In genomic region chr20:37804584-37805566, GRCh38 we compare ENCODE assay signal across 9 cellular contexts.
A peak's percentile ranks its signal among the peaks of the same experiment; 100 is the strongest.
DNase-seq lines count a peak whose midpoint lies in the region; ATAC-seq and TF ChIP-seq lines count a peak whose summit lies in the region.
"Had no signal": no experiment of that assay in that cellular context is flagged by ENCODE, and none has a peak within 500 bp of the region (broad histone marks: within the 10 kb centered on the region; RNA-seq: fewer than 3 reads in every experiment).

No MANE protein-coding gene starts in this region.

- H3K27me3 Mint-ChIP-seq in activated CD4-positive, alpha-beta T cell treated with anti-CD3 and anti-CD28 coated beads, Interleukin-2, amount 10 ng/mL, durations not matched to agents 7 days and 5 days, result no peaks in the 10 kb centered on the region
- H3K27me3 Mint-ChIP-seq in activated B cell treated with CpG ODN at 0.5 μM for 24 hours (no peaks in the 10 kb centered on the region), Calu3 (ENCODE audit: unreplicated experiment) (no peaks in the 10 kb centered on the region)
- H3K27me3 Mint-ChIP-seq in activated CD4-positive, alpha-beta memory T cell treated with anti-CD3 and anti-CD28 coated beads, Interleukin-2, amount 10 ng/mL, durations not matched to agents 7 days and 5 days, result no peaks in the 10 kb centered on the region

- POLR2A ChIA-PET in activated CD4-positive, alpha-beta T cell treated with anti-CD3 and anti-CD28 coated beads, Interleukin-2, amount 10 ng/mL, durations not matched to agents 7 days and 5 days (lab: Charles Lee), result interaction anchor here (0.7 kb wide), 1 partner anchor 27 kb away, joined by 7 read pairs; no protein-coding TSS in a partner anchor
- POLR2A ChIA-PET in activated B cell treated with CpG ODN at 0.5 μM for 24 hours (lab: Charles Lee), result interaction anchor here (0.6 to 2.1 kb wide), 16 partner anchors 9 to 1149 kb away, joined by 3 to 14 read pairs (median 5); partner anchors contain the start of genes CTNNBL1, MROH8, RPN2 and RPRD1B
- POLR2A ChIA-PET in activated CD4-positive, alpha-beta memory T cell treated with anti-CD3 and anti-CD28 coated beads, Interleukin-2, amount 10 ng/mL, durations not matched to agents 7 days and 5 days (lab: Charles Lee), result no interaction called here

- ATAC-seq in HG03108 (IDR thresholded peaks at IDR 0.05; ENCODE audit: unreplicated experiment) (peak; percentile 81), activated B cell treated with CpG ODN at 0.5 μM for 24 hours (ENCODE audit: low read depth) (peak; percentile 81)

- BruUV-seq in Calu3 (replicated peaks; lab: Mats Ljungman, UMichigan), result no TSS peak

- H3K27ac Mint-ChIP-seq in activated CD4-positive, alpha-beta T cell treated with anti-CD3 and anti-CD28 coated beads, Interleukin-2, amount 10 ng/mL, durations not matched to agents 7 days and 5 days, result peak overlapping the region; percentile 16
- peak overlapping the region; percentile 97 for H3K27ac Mint-ChIP-seq in activated B cell treated with CpG ODN at 0.5 μM for 24 hours
- no peak overlapping the region for H3K27ac Mint-ChIP-seq in activated CD4-positive, alpha-beta memory T cell treated with anti-CD3 and anti-CD28 coated beads, Interleukin-2, amount 10 ng/mL, durations not matched to agents 7 days and 5 days
- H3K27ac Mint-ChIP-seq in Calu3 (ENCODE audit: unreplicated experiment), result no peak overlapping the region

- DNase-seq in activated CD4-positive, alpha-beta T cell treated with anti-CD3 and anti-CD28 coated beads, Interleukin-2, amount 10 ng/mL, durations not matched to agents 7 days and 5 days, result peak; percentile 9
- DNase-seq in activated CD4-positive, alpha-beta T cell treated with anti-CD3 and anti-CD28 coated beads for 48 hours, result no peak
- DNase-seq in activated B cell treated with CpG ODN at 0.5 μM for 24 hours (peak; percentile 56), substantia nigra (lab: John Stamatoyannopoulos, UW) (peak in 41 of 49 donors; percentile 14 to 77 (median 47)), NCI-H1694 treated with DMSO at 0.1 percent for 48 hours (lab: John Stamatoyannopoulos, UW) (no peak), Calu3 (no peak)
- no peak for DNase-seq in activated CD4-positive, alpha-beta memory T cell treated with anti-CD3 and anti-CD28 coated beads, Interleukin-2, amount 10 ng/mL, durations not matched to agents 7 days and 5 days

- CTCF ChIA-PET in activated CD4-positive, alpha-beta T cell treated with anti-CD3 and anti-CD28 coated beads, Interleukin-2, amount 10 ng/mL, durations not matched to agents 7 days and 5 days (lab: Charles Lee), result interaction anchor here (0.6 kb wide), 1 partner anchor 502 kb away, joined by 4 read pairs; no protein-coding TSS in a partner anchor
- CTCF ChIA-PET in activated B cell treated with CpG ODN at 0.5 μM for 24 hours (lab: Charles Lee) (interaction anchor here (1.1 to 1.3 kb wide), 3 partner anchors 26 to 188 kb away, joined by 3 to 4 read pairs (median 4); no protein-coding TSS in a partner anchor), Calu3 (lab: Charles Lee) (interaction anchor here (0.6 kb wide), 1 partner anchor 534 kb away, joined by 5 read pairs; no protein-coding TSS in a partner anchor)
- CTCF ChIA-PET in activated CD4-positive, alpha-beta memory T cell treated with anti-CD3 and anti-CD28 coated beads, Interleukin-2, amount 10 ng/mL, durations not matched to agents 7 days and 5 days (lab: Charles Lee), result no interaction called here

- intact Hi-C loops in activated B cell treated with CpG ODN at 0.5 μM for 24 hours (cut with micrococcal nuclease) (loop anchor here (1.0 to 10.0 kb wide), 5 partner anchors 16 to 277 kb away; no protein-coding TSS in a partner anchor), Calu3 (cut with micrococcal nuclease; ENCODE audit: unreplicated experiment) (no loop called here)

- peaks cover 13% of the 10 kb centered on the region for H3K36me3 Mint-ChIP-seq in activated CD4-positive, alpha-beta T cell treated with anti-CD3 and anti-CD28 coated beads, Interleukin-2, amount 10 ng/mL, durations not matched to agents 7 days and 5 days (ENCODE audit: low read depth)
- peaks cover 33% of the 10 kb centered on the region for H3K36me3 Mint-ChIP-seq in activated B cell treated with CpG ODN at 0.5 μM for 24 hours (ENCODE audit: low read depth)
- peaks cover 21% of the 10 kb centered on the region for H3K36me3 Mint-ChIP-seq in activated CD4-positive, alpha-beta memory T cell treated with anti-CD3 and anti-CD28 coated beads, Interleukin-2, amount 10 ng/mL, durations not matched to agents 7 days and 5 days (ENCODE audit: low read depth)
- H3K36me3 Mint-ChIP-seq in Calu3 (ENCODE audit: insufficient read depth, unreplicated experiment), result peaks cover 6% of the 10 kb centered on the region

- no peak overlapping the region for H3K4me3 Mint-ChIP-seq in activated CD4-positive, alpha-beta T cell treated with anti-CD3 and anti-CD28 coated beads, Interleukin-2, amount 10 ng/mL, durations not matched to agents 7 days and 5 days
- H3K4me3 Mint-ChIP-seq in activated B cell treated with CpG ODN at 0.5 μM for 24 hours (peak overlapping the region; percentile 79), Calu3 (ENCODE audit: low read depth, unreplicated experiment) (no peak overlapping the region)
- no peak overlapping the region for H3K4me3 Mint-ChIP-seq in activated CD4-positive, alpha-beta memory T cell treated with anti-CD3 and anti-CD28 coated beads, Interleukin-2, amount 10 ng/mL, durations not matched to agents 7 days and 5 days

- peak overlapping the region; percentile 43 for H3K27ac ChIP-seq in substantia nigra (ENCODE audit: low read depth, low read length, poor library complexity, severe bottlenecking)
- H3K27ac ChIP-seq: SK-N-MC had no signal

- no peaks in the 10 kb centered on the region for H3K9me3 Mint-ChIP-seq in activated CD4-positive, alpha-beta T cell treated with anti-CD3 and anti-CD28 coated beads, Interleukin-2, amount 10 ng/mL, durations not matched to agents 7 days and 5 days
- no peaks in the 10 kb centered on the region for H3K9me3 Mint-ChIP-seq in activated B cell treated with CpG ODN at 0.5 μM for 24 hours
- H3K9me3 Mint-ChIP-seq in activated CD4-positive, alpha-beta memory T cell treated with anti-CD3 and anti-CD28 coated beads, Interleukin-2, amount 10 ng/mL, durations not matched to agents 7 days and 5 days, result no peaks in the 10 kb centered on the region
- no peaks in the 10 kb centered on the region for H3K9me3 Mint-ChIP-seq in Calu3 (ENCODE audit: low read depth, unreplicated experiment)

- peaks cover 9% of the 10 kb centered on the region for H3K4me1 Mint-ChIP-seq in activated CD4-positive, alpha-beta T cell treated with anti-CD3 and anti-CD28 coated beads, Interleukin-2, amount 10 ng/mL, durations not matched to agents 7 days and 5 days
- H3K4me1 Mint-ChIP-seq in activated B cell treated with CpG ODN at 0.5 μM for 24 hours (peaks cover 1% of the 10 kb centered on the region), Calu3 (ENCODE audit: low read depth, unreplicated experiment) (no peaks in the 10 kb centered on the region)
- peaks cover 1% of the 10 kb centered on the region for H3K4me1 Mint-ChIP-seq in activated CD4-positive, alpha-beta memory T cell treated with anti-CD3 and anti-CD28 coated beads, Interleukin-2, amount 10 ng/mL, durations not matched to agents 7 days and 5 days

- TF ChIP-seq CTCF in activated B cell treated with CpG ODN at 0.5 μM for 24 hours (IDR thresholded peaks at IDR 0.05) (no peak), Calu3 (IDR thresholded peaks at IDR 0.05; ENCODE audit: unreplicated experiment) (no peak)

Comparison
In these comparisons a context has a peak if more than half of its experiments do, and no peak if none do; other contexts are left out.
1. DNase-seq: peak in activated CD4-positive, alpha-beta T cell treated with anti-CD3 and anti-CD28 coated beads, Interleukin-2, amount 10 ng/mL, durations not matched to agents 7 days and 5 days (single experiment), activated B cell treated with CpG ODN at 0.5 μM for 24 hours (single experiment) and substantia nigra (41 of 49); none in activated CD4-positive, alpha-beta T cell treated with anti-CD3 and anti-CD28 coated beads for 48 hours (single experiment), activated CD4-positive, alpha-beta memory T cell treated with anti-CD3 and anti-CD28 coated beads, Interleukin-2, amount 10 ng/mL, durations not matched to agents 7 days and 5 days (single experiment), NCI-H1694 treated with DMSO at 0.1 percent for 48 hours (single experiment) and Calu3 (single experiment).
2. H3K27ac Mint-ChIP-seq: peak in activated CD4-positive, alpha-beta T cell treated with anti-CD3 and anti-CD28 coated beads, Interleukin-2, amount 10 ng/mL, durations not matched to agents 7 days and 5 days (single experiment) and activated B cell treated with CpG ODN at 0.5 μM for 24 hours (single experiment); none in activated CD4-positive, alpha-beta memory T cell treated with anti-CD3 and anti-CD28 coated beads, Interleukin-2, amount 10 ng/mL, durations not matched to agents 7 days and 5 days (single experiment) and Calu3 (single experiment).